In the genomic region with DNA sequence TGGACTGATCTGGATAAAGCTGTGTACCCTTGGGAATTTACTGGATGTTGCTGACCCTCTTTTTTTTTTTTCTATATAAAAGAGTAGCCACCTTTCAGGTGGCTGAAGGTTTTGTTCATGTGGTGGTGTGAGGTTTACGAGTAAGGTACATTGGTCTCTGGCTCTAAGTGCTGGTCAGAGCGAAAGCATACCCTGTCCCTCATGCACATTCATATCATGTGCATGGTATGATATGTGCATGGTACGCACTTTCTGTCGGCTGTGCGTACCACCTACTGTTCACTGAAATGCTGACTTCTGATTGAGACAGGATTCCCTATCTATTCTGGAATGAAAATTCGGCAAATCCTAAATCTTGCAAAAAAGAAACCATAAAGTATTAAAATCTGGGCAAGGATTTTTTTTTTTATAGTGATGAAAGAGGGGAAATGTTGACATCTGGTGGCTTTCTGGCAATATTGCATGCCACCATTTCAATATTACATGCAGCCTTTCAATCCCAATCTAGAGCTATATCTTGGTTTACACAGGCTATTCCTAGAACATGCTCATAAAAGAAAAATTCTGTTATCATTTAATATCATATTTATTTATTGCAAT, we compare ENCODE assay signal across 7 cellular contexts. TPM values are rescaled to one million over a fixed set of nuclear protein-coding genes. Genes with fewer than 3 reads are reported as not detected.
DNase-seq lines count a peak whose midpoint lies in the region; ATAC-seq and TF ChIP-seq lines count a peak whose summit lies in the region.

No MANE protein-coding gene starts in this region.

- ATAC-seq in HG02588 (IDR thresholded peaks at IDR 0.05; ENCODE audit: unreplicated experiment) (peak; percentile 26), gastroesophageal sphincter (no peak)

- H3K27me3 ChIP-seq in gastroesophageal sphincter, result no peaks in the 10 kb centered on the region
- no peaks in the 10 kb centered on the region for H3K27me3 ChIP-seq in testis

- peaks cover 10% of the 10 kb centered on the region for H3K27me3 Mint-ChIP-seq in activated T-cell treated with anti-CD3 and anti-CD28 coated beads, Interleukin-2, amount 50 U/mL, for 24 hours

- H3K27ac Mint-ChIP-seq in activated T-cell treated with anti-CD3 and anti-CD28 coated beads, Interleukin-2, amount 50 U/mL, for 24 hours, result no peak overlapping the region

- no peak overlapping the region for H3K4me3 ChIP-seq in gastroesophageal sphincter
- no peak overlapping the region for H3K4me3 ChIP-seq in testis

- TF ChIP-seq POLR2A in gastroesophageal sphincter (IDR thresholded peaks at IDR 0.05) (no peak), testis (IDR thresholded peaks at IDR 0.05) (no peak)

- H3K27ac ChIP-seq in RWPE1, result no peak overlapping the region
- no peak overlapping the region for H3K27ac ChIP-seq in gastroesophageal sphincter
- no peak overlapping the region for H3K27ac ChIP-seq in testis

- POLR2A ChIA-PET in GM10248 (lab: Yijun Ruan, JAX), result no interaction called here
- POLR2A ChIA-PET in RWPE1 (lab: Yijun Ruan, JAX; ENCODE audit: low non-redundant PET), result no interaction called here

- peaks cover 9% of the 10 kb centered on the region for H3K4me1 Mint-ChIP-seq in activated T-cell treated with anti-CD3 and anti-CD28 coated beads, Interleukin-2, amount 50 U/mL, for 24 hours (ENCODE audit: low read depth)

- intact Hi-C loops in testis (cut with DNase I; ENCODE audit: low total_unique reads), result no loop called here

- peak; percentile 68 for TF ChIP-seq CTCF in GM10248 (IDR thresholded peaks at IDR 0.05; ENCODE audit: control extremely low read depth, extremely low read depth, low read depth, missing control alignments)
- TF ChIP-seq CTCF in RWPE1 (conservative IDR thresholded peaks at IDR 0.05; ENCODE audit: low read depth), result peak; percentile 70
- TF ChIP-seq CTCF in gastroesophageal sphincter (IDR thresholded peaks at IDR 0.05), result peak; percentile 74 to 80 (median 76)
- TF ChIP-seq CTCF in testis (IDR thresholded peaks at IDR 0.05), result peak; percentile 26 to 77 (median 49)

- H3K36me3 ChIP-seq in gastroesophageal sphincter (no peaks in the 10 kb centered on the region), testis (ENCODE audit: low read depth, missing control alignments) (no peaks in the 10 kb centered on the region)

- 33 to 50% methylated on average over 6 of the region's 6 CpGs for WGBS in gastroesophageal sphincter (ENCODE audit: low coverage in 1 of 2), 2 donors
- 38 to 52% methylated on average over 6 of the region's 6 CpGs for WGBS in testis, 2 donors

- TF ChIP-seq EP300 in gastroesophageal sphincter (IDR thresholded peaks at IDR 0.05), result no peak

- CTCF ChIA-PET in GM10248 (lab: Yijun Ruan, JAX), result interaction anchor here (0.9 to 3.5 kb wide), 19 partner anchors 9 to 825 kb away, joined by 3 to 44 read pairs (median 5); partner anchors contain the start of gene TLR3
- CTCF ChIA-PET in RWPE1 (lab: Yijun Ruan, JAX), result interaction anchor here (0.6 to 0.8 kb wide), 14 partner anchors 10 to 499 kb away, joined by 3 to 9 read pairs (median 3); no protein-coding TSS in a partner anchor

- H3K4me3 Mint-ChIP-seq in activated T-cell treated with anti-CD3 and anti-CD28 coated beads, Interleukin-2, amount 50 U/mL, for 24 hours, result no peak overlapping the region

- DNase-seq in GM10248 (ENCODE audit: extremely low spot score) (no peak), RWPE1 (ENCODE audit: low spot score) (peak; percentile 26), testis (no peak), NCI-H1105 treated with DMSO at 0.1 percent for 48 hours (lab: John Stamatoyannopoulos, UW) (no peak)
- DNase-seq in activated T-cell treated with anti-CD3 and anti-CD28 coated beads, Interleukin-2, amount 50 U/mL, for 24 hours, result no peak

- H3K4me1 ChIP-seq in gastroesophageal sphincter, result peaks cover 0 to 8% (median 0%) of the 10 kb centered on the region in 3 donors
- no peaks in the 10 kb centered on the region for H3K4me1 ChIP-seq in testis

- no peaks in the 10 kb centered on the region for H3K36me3 Mint-ChIP-seq in activated T-cell treated with anti-CD3 and anti-CD28 coated beads, Interleukin-2, amount 50 U/mL, for 24 hours (ENCODE audit: low read depth)

- H3K9me3 ChIP-seq in gastroesophageal sphincter, result no peaks in the 10 kb centered on the region
- no peaks in the 10 kb centered on the region for H3K9me3 ChIP-seq in testis

- H3K9me3 Mint-ChIP-seq in activated T-cell treated with anti-CD3 and anti-CD28 coated beads, Interleukin-2, amount 50 U/mL, for 24 hours, result no peaks in the 10 kb centered on the region

RNA-seq across cellular contexts. Expression of gene FAM149A, which starts 32.8 kb away (rescaled TPM):
- total RNA-seq in gastroesophageal sphincter (10 to 100 TPM; 24.9 to 39.8 (median 32.7) TPM), testis (10 to 100 TPM; 11.3 to 14.9 TPM)
- polyA plus RNA-seq in testis (ENCODE audit: insufficient read depth, low read depth, low replicate concordance), result 13.8 TPM

RNA-seq across cellular contexts. Expression of gene CYP4V2, which starts 54.1 kb away (rescaled TPM):
- total RNA-seq in gastroesophageal sphincter (10 to 100 TPM; 25.6 to 44.7 (median 32.5) TPM), testis (10 to 100 TPM; 34.9 to 50.5 TPM)
- polyA plus RNA-seq in testis (ENCODE audit: insufficient read depth, low read depth, low replicate concordance), result 11.4 TPM
